16 cellular contexts compared by ENCODE assay signal in the genomic region with DNA sequence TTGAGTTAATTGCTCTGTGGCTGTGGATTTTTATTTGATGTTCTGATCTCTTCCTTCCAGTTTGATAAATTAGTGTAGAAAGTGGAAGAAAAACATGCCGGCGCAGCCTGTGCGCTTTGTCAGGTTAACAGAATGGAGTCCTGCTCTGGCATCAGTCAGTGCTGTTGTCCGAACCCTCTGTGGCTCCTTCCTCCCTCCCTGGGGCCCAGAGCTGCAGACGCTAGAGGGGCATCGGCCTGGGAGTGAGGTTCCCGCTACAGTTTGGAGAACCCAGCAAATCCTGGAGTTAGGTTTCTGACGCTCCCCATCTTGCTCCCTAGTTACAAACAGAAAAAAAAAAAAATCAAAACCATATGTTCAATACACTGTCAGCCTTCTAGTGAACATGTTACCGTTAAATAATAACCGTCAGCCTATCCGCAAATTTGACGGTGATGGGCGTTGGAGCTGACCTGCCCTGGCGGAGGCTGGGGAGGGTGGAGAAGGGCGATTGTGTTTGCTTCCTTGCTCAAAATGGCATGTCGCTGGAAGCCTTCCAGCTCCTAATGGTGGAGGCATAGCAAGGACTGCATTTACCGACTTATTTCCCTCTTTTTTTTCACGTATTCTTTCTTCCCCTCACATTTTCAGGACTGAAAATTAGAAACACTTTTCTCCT. TPM values are rescaled to one million over a fixed set of nuclear protein-coding genes. Genes with fewer than 3 reads are reported as not detected.
DNase-seq lines count a peak whose midpoint lies in the region; ATAC-seq, FAIRE-seq and TF ChIP-seq lines count a peak whose summit lies in the region.
"Had no signal": no experiment of that assay in that cellular context is flagged by ENCODE, and none has a peak within 500 bp of the region (broad histone marks: within the 10 kb centered on the region; RNA-seq: fewer than 3 reads in every experiment).

No MANE protein-coding gene starts in this region.

- TF ChIP-seq EP300 in HepG2 (IDR thresholded peaks at IDR 0.05; ENCODE audit: low read depth in 2 of 2, low read length in 2 of 2) (no peak), HepG2 (CRISPR knock-in tag; IDR thresholded peaks at IDR 0.05; ENCODE audit: borderline replicate concordance) (no peak)

- H3K9ac ChIP-seq in colonic mucosa (ENCODE audit: low read depth in 2 of 2, low read length in 2 of 2) = peak overlapping the region in 1 of 2 donors; percentile 63
- H3K9ac ChIP-seq in HepG2 (ENCODE audit: insufficient read depth, low read depth, low read length) = no peak overlapping the region

- H3K4me1 Mint-ChIP-seq in activated naive CD4-positive, alpha-beta T cell treated with anti-CD3 and anti-CD28 coated beads for 36 hours (ENCODE audit: low read depth) = peaks cover 22% of the 10 kb centered on the region
- peaks cover 53 to 92% (median 70%) of the 10 kb centered on the region in 4 donors for H3K4me1 Mint-ChIP-seq in CD4-positive, alpha-beta memory T cell

- POLR2A ChIA-PET in HepG2 (lab: Yijun Ruan, JAX) = interaction anchor here (2.9 kb wide), 1 partner anchor 11 kb away, joined by 13 read pairs; no protein-coding TSS in a partner anchor
- POLR2A ChIA-PET in CD4-positive, alpha-beta memory T cell (lab: Charles Lee; ENCODE audit: partially characterized antibody) = interaction anchor here (0.8 to 1.6 kb wide), 3 partner anchors 8 to 13 kb away, joined by 3 read pairs; a partner anchor contains a TSS

- no peak overlapping the region for H3K4me3 Mint-ChIP-seq in activated naive CD4-positive, alpha-beta T cell treated with anti-CD3 and anti-CD28 coated beads for 36 hours
- H3K4me3 Mint-ChIP-seq in CD4-positive, alpha-beta memory T cell = peak overlapping the region in 1 of 8 donors; percentile 29
- H3K4me3 Mint-ChIP-seq: immature natural killer cell had no signal

- no peaks in the 10 kb centered on the region for H3K9me3 Mint-ChIP-seq in activated naive CD4-positive, alpha-beta T cell treated with anti-CD3 and anti-CD28 coated beads for 36 hours
- H3K9me3 Mint-ChIP-seq in CD4-positive, alpha-beta memory T cell = no peaks in the 10 kb centered on the region
- H3K9me3 Mint-ChIP-seq: CD8-positive, alpha-beta memory T cell; immature natural killer cell had no signal

- no peak for FAIRE-seq in HepG2 (lab: Jason Lieb, UNC)
- FAIRE-seq: H54 had no signal

- TF ChIP-seq POLR2A in HepG2 (IDR thresholded peaks at IDR 0.05; ENCODE audit: insufficient read depth in 1 of 2, low read depth in 2 of 2, low read length in 2 of 2) = no peak

- H3K27ac ChIP-seq in colonic mucosa (peak overlapping the region; percentile 81), HepG2 (ENCODE audit: extremely low read length, insufficient read depth, low read length) (no peak overlapping the region), substantia nigra (ENCODE audit: low read depth, low read length, poor library complexity, severe bottlenecking) (peak overlapping the region; percentile 14)
- no peak overlapping the region for H3K27ac ChIP-seq in CD4-positive, alpha-beta memory T cell (ENCODE audit: low read depth, low read length)
- H3K27ac ChIP-seq: ovary had no signal

- no peak for TF ChIP-seq RAD21 in HepG2 (CRISPR knock-in tag; IDR thresholded peaks at IDR 0.05)

- peaks cover 7% of the 10 kb centered on the region for H3K4me1 ChIP-seq in colonic mucosa
- peaks cover 99% of the 10 kb centered on the region for H3K4me1 ChIP-seq in HepG2 (ENCODE audit: insufficient read depth, low read length)
- peaks cover 37% of the 10 kb centered on the region for H3K4me1 ChIP-seq in CD4-positive, alpha-beta memory T cell (ENCODE audit: insufficient read depth, low read length)

- in situ Hi-C loops in HepG2 (cut with HindIII; ENCODE audit: extremely low pct_ligation_motif_present, low pct_unique_long_range_greater_than_20kb) = no loop called here

- H3K27ac Mint-ChIP-seq in activated naive CD4-positive, alpha-beta T cell treated with anti-CD3 and anti-CD28 coated beads for 36 hours = no peak overlapping the region
- no peak overlapping the region for H3K27ac Mint-ChIP-seq in CD4-positive, alpha-beta memory T cell
- H3K27ac Mint-ChIP-seq: immature natural killer cell had no signal

- TF ChIP-seq CTCF in colonic mucosa (IDR thresholded peaks at IDR 0.05) (no peak), HepG2 (CRISPR knock-in tag; IDR thresholded peaks at IDR 0.05) (no peak), GM20000 (IDR thresholded peaks at IDR 0.05; ENCODE audit: extremely low read depth, missing control alignments) (no peak)

- no peak overlapping the region for H3K4me3 ChIP-seq in colonic mucosa
- H3K4me3 ChIP-seq in HepG2 (replicated peaks in 1 of 3; ENCODE audit: insufficient read depth in 1 of 3, low read depth in 2 of 3, low read length in 3 of 3) = no peak overlapping the region
- no peak overlapping the region for H3K4me3 ChIP-seq in CD4-positive, alpha-beta memory T cell (ENCODE audit: low read length in 2 of 2)
- H3K4me3 ChIP-seq: adrenal gland, ovary, thyroid gland had no signal

- 98% methylated on average over 17 of the region's 18 CpGs for WGBS in HepG2 (ENCODE audit: low lambda C conversion rate)

- H3K27me3 ChIP-seq in colonic mucosa (no peaks in the 10 kb centered on the region), HepG2 (ENCODE audit: control insufficient read depth in 1 of 2, insufficient read depth in 2 of 2, low read length in 2 of 2) (no peaks in the 10 kb centered on the region)
- H3K27me3 ChIP-seq in CD4-positive, alpha-beta memory T cell (ENCODE audit: insufficient read depth, low read length) = no peaks in the 10 kb centered on the region
- H3K27me3 ChIP-seq: adrenal gland, ovary, thyroid gland had no signal

- intact Hi-C loops in colonic mucosa (cut with DNase I) = no loop called here
- intact Hi-C loops in HepG2 (cut with micrococcal nuclease; ENCODE audit: unreplicated experiment) = no loop called here
- intact Hi-C loops in activated naive CD4-positive, alpha-beta T cell treated with anti-CD3 and anti-CD28 coated beads for 36 hours (cut with micrococcal nuclease) = no loop called here
- intact Hi-C loops in CD4-positive, alpha-beta memory T cell (cut with micrococcal nuclease) = no loop called here

- peaks cover 10% of the 10 kb centered on the region for H3K36me3 Mint-ChIP-seq in activated naive CD4-positive, alpha-beta T cell treated with anti-CD3 and anti-CD28 coated beads for 36 hours (ENCODE audit: low read depth)
- H3K36me3 Mint-ChIP-seq in CD4-positive, alpha-beta memory T cell = peaks cover 24 to 32% of the 10 kb centered on the region in 2 donors

- peaks cover 97% of the 10 kb centered on the region for H4K20me1 ChIP-seq in HepG2 (ENCODE audit: insufficient read depth, low read length)

- DNase-seq in NCI-H2171 (lab: John Stamatoyannopoulos, UW) = peak; percentile 65
- DNase-seq in colonic mucosa = peak; percentile 86
- no peak for DNase-seq in HepG2 (ENCODE audit: low spot score)
- DNase-seq in substantia nigra (lab: John Stamatoyannopoulos, UW) = peak in 7 of 49 donors; percentile 20 to 63 (median 32)
- DNase-seq in activated naive CD4-positive, alpha-beta T cell treated with anti-CD3 and anti-CD28 coated beads for 36 hours = no peak
- no peak for DNase-seq in CD4-positive, alpha-beta memory T cell
- DNase-seq in SK-N-DZ (ENCODE audit: low spot score) = no peak
- DNase-seq in GM20000 (ENCODE audit: low spot score) = no peak
- DNase-seq: CD8-positive, alpha-beta memory T cell; immature natural killer cell; NCI-H187; ovary; T-helper 9 cell; thyroid gland had no signal

- H3K79me2 ChIP-seq in HepG2 (ENCODE audit: insufficient read depth, low read length) = peaks cover 98% of the 10 kb centered on the region

- H3K4me2 ChIP-seq in HepG2 (ENCODE audit: low read depth, low read length) = no peak overlapping the region

- no peak overlapping the region for H2AFZ ChIP-seq in HepG2 (ENCODE audit: low read length)

- no peaks in the 10 kb centered on the region for H3K9me3 ChIP-seq in colonic mucosa
- H3K9me3 ChIP-seq in HepG2 (ENCODE audit: low read length) = no peaks in the 10 kb centered on the region
- H3K9me3 ChIP-seq in CD4-positive, alpha-beta memory T cell (ENCODE audit: control insufficient read depth in 1 of 2, low read length in 2 of 2) = no peaks in the 10 kb centered on the region
- H3K9me3 ChIP-seq: adrenal gland, ovary, thyroid gland had no signal

- no peaks in the 10 kb centered on the region for H3K27me3 Mint-ChIP-seq in activated naive CD4-positive, alpha-beta T cell treated with anti-CD3 and anti-CD28 coated beads for 36 hours (ENCODE audit: low read depth)
- H3K27me3 Mint-ChIP-seq in CD4-positive, alpha-beta memory T cell = no peaks in the 10 kb centered on the region
- H3K27me3 Mint-ChIP-seq: CD8-positive, alpha-beta memory T cell had no signal

- no TSS peak for BruUV-seq in HepG2 (replicated peaks; lab: Mats Ljungman, UMichigan)

- no peaks in the 10 kb centered on the region for H3K36me3 ChIP-seq in colonic mucosa
- peaks cover 7 to 52% of the 10 kb centered on the region in 2 experiments for H3K36me3 ChIP-seq in HepG2 (replicated peaks in 1 of 2; ENCODE audit: control insufficient read depth in 1 of 2, insufficient read depth in 2 of 2, low read length in 2 of 2)
- H3K36me3 ChIP-seq in CD4-positive, alpha-beta memory T cell (ENCODE audit: insufficient read depth, low read length) = peaks cover 5% of the 10 kb centered on the region
- H3K36me3 ChIP-seq: adrenal gland, ovary, thyroid gland had no signal

- ATAC-seq in HepG2 = no peak

- CTCF ChIA-PET in HepG2 (lab: Yijun Ruan, JAX; ENCODE audit: low intra/inter-chr PET ratio, low total read pairs) = no interaction called here
- CTCF ChIA-PET in activated naive CD4-positive, alpha-beta T cell treated with anti-CD3 and anti-CD28 coated beads for 36 hours (lab: Charles Lee) = no interaction called here
- CTCF ChIA-PET in CD4-positive, alpha-beta memory T cell (lab: Charles Lee; ENCODE audit: partially characterized antibody) = no interaction called here

RNA-seq across cellular contexts. Expression of a gene that starts 13.5 kb away (rescaled TPM):
- total RNA-seq in colonic mucosa = 10 to 100 TPM; 28.2 to 61.8 TPM
- 30.8 and 48.1 TPM in 2 replicates for total RNA-seq in HepG2 (2016; rRNA removed; fragmentation: Illumina TruSeq; extraction: Trizol)
- total RNA-seq in HepG2 (2016; cell fraction: cytosol; rRNA removed; fragmentation: Illumina TruSeq; extraction: Trizol; ENCODE audit: low read depth) = 4.0 and 5.0 TPM in 2 replicates
- total RNA-seq in HepG2 (2016; cell fraction: insoluble cytoplasmic fraction; rRNA removed; fragmentation: Illumina TruSeq; extraction: Trizol) = 27.9 and 48.3 TPM in 2 replicates
- total RNA-seq in HepG2 (2016; cell fraction: membrane; rRNA removed; fragmentation: Illumina TruSeq; extraction: Trizol) = 15.6 and 16.3 TPM in 2 replicates
- 50.3 and 53.0 TPM in 2 replicates for total RNA-seq in HepG2 (2016; cell fraction: nucleus; rRNA removed; fragmentation: Illumina TruSeq; extraction: Trizol)
- 59.0 and 62.9 TPM in 2 replicates for polyA plus RNA-seq in HepG2 (2011; rRNA removed)
- polyA plus RNA-seq in HepG2 (2011; cell fraction: cytosol; rRNA removed) = 44.6 and 63.1 TPM in 2 replicates
- polyA plus RNA-seq in HepG2 (2011; cell fraction: nucleus; rRNA removed) = 78.5 and 95.6 TPM in 2 replicates
- 49.8 and 59.5 TPM in 2 replicates for polyA plus RNA-seq in HepG2 (2012)
- 0.49 and 0.73 TPM in 2 replicates for polyA plus RNA-seq in HepG2 (2016; cell fraction: cytosol; fragmentation: Illumina TruSeq; extraction: Trizol; ENCODE audit: low read depth)
- 27.4 and 31.9 TPM in 2 replicates for polyA plus RNA-seq in HepG2 (2016; cell fraction: insoluble cytoplasmic fraction; fragmentation: Illumina TruSeq; extraction: Trizol; ENCODE audit: low read depth)
- 4.4 and 4.9 TPM in 2 replicates for polyA plus RNA-seq in HepG2 (2016; cell fraction: membrane; fragmentation: Illumina TruSeq; extraction: Trizol; ENCODE audit: low read depth)
- polyA plus RNA-seq in HepG2 (2016; cell fraction: nucleus; fragmentation: Illumina TruSeq; extraction: Trizol; ENCODE audit: insufficient read depth, low read depth) = 32.1 and 37.5 TPM in 2 replicates
- polyA minus RNA-seq in HepG2 (2011; rRNA and poly(A)+ RNA removed; ENCODE audit: low replicate concordance) = 48.4 and 211 TPM in 2 replicates
- polyA minus RNA-seq in HepG2 (2011; cell fraction: cytosol; rRNA and poly(A)+ RNA removed) = 125 and 134 TPM in 2 replicates
- 274 and 278 TPM in 2 replicates for polyA minus RNA-seq in HepG2 (2011; cell fraction: nucleus; rRNA and poly(A)+ RNA removed)
- 10 to 100 TPM; 16.8 to 18.8 TPM for total RNA-seq in activated naive CD4-positive, alpha-beta T cell treated with anti-CD3 and anti-CD28 coated beads for 36 hours
- 10 to 100 TPM; 33.0 to 36.2 TPM for total RNA-seq in CD4-positive, alpha-beta memory T cell
- polyA plus RNA-seq in CD4-positive, alpha-beta memory T cell = 10 to 100 TPM; 20.1 to 23.7 TPM
- 18.6 and 21.7 TPM in 2 replicates for polyA plus RNA-seq in SK-N-DZ (2014; cell fraction: cytosol; rRNA removed)
- polyA plus RNA-seq in SK-N-DZ (2014; cell fraction: nucleus; rRNA removed) = 28.6 and 35.0 TPM in 2 replicates

Comparison
In these comparisons a context has a peak if more than half of its experiments do, and no peak if none do; other contexts are left out.
1. DNase-seq: peak in NCI-H2171 (single experiment) and colonic mucosa (single experiment); none in HepG2 (single experiment), activated naive CD4-positive, alpha-beta T cell treated with anti-CD3 and anti-CD28 coated beads for 36 hours (single experiment), CD4-positive, alpha-beta memory T cell (0 of 5), SK-N-DZ (single experiment) and GM20000 (single experiment).
2. H3K27ac ChIP-seq: peak in colonic mucosa (single experiment) and substantia nigra (single experiment); none in HepG2 (single experiment) and CD4-positive, alpha-beta memory T cell (single experiment).